In genomic region chr11:459511-460220, GRCh38 we compare ENCODE assay signal across 30 cellular contexts. TPM values are rescaled to one million over a fixed set of nuclear protein-coding genes. Genes with fewer than 3 reads are reported as not detected.
A peak's percentile ranks its signal among the peaks of the same experiment; 100 is the strongest.
DNase-seq lines count a peak whose midpoint lies in the region; ATAC-seq and TF ChIP-seq lines count a peak whose summit lies in the region.
"Had no signal": no experiment of that assay in that cellular context is flagged by ENCODE, and none has a peak within 500 bp of the region (broad histone marks: within the 10 kb centered on the region; RNA-seq: fewer than 3 reads in every experiment).

No MANE protein-coding gene starts in this region.

- no peaks in the 10 kb centered on the region for H3K9me2 ChIP-seq in hepatocyte (replicated peaks; ENCODE audit: insufficient read depth)

- intact Hi-C loops in posterior vena cava (cut with DNase I) (loop anchor here in 1 of 2 donors (5.0 kb wide), 1 partner anchor 463 kb away; no protein-coding TSS in a partner anchor), mammary epithelial cell (cut with micrococcal nuclease) (no loop called here)

- H3K27ac Mint-ChIP-seq in endodermal cell = peak overlapping the region; percentile 44
- H3K27ac Mint-ChIP-seq: activated CD4-positive, alpha-beta T cell treated with anti-CD3 and anti-CD28 coated beads for 36 hours; activated naive CD8-positive, alpha-beta T cell treated with anti-CD3 and anti-CD28 coated beads, Interleukin-2, amount 10 ng/mL, durations not matched to agents 7 days and 5 days; T-helper 2 cell treated with Interferon-gamma antibody and Interleukin-4, amounts not matched to agents 5 μg/mL and 100 μg/mL, for 36 hours had no signal

- H3K4me1 ChIP-seq in endodermal cell (ENCODE audit: control insufficient read depth, insufficient read depth, low read length) (no peaks in the 10 kb centered on the region), hepatocyte (ENCODE audit: insufficient read depth) (peaks cover 7% of the 10 kb centered on the region), mammary epithelial cell (ENCODE audit: insufficient read depth, low read length) (no peaks in the 10 kb centered on the region)
- H3K4me1 ChIP-seq: thyroid gland had no signal

- no peaks in the 10 kb centered on the region for H3K27me3 Mint-ChIP-seq in endodermal cell (ENCODE audit: insufficient read depth)
- H3K27me3 Mint-ChIP-seq: activated CD4-positive, alpha-beta T cell treated with anti-CD3 and anti-CD28 coated beads for 36 hours; activated naive CD8-positive, alpha-beta T cell treated with anti-CD3 and anti-CD28 coated beads, Interleukin-2, amount 10 ng/mL, durations not matched to agents 7 days and 5 days; IgD-negative memory B cell; stimulated activated naive CD8-positive, alpha-beta T cell treated with anti-CD3 and anti-CD28 coated beads, Interleukin-15, amount 100 ng/mL, for 72 hours had no signal

- DNase-seq in NCI-H226 (peak; percentile 57), endodermal cell (no peak), hepatocyte (ENCODE audit: low spot score) (no peak), posterior vena cava (ENCODE audit: low spot score) (peak; percentile 45), mammary epithelial cell (no peak), kidney glomerular epithelial cell (lab: John Stamatoyannopoulos, UW) (no peak)
- DNase-seq: activated CD4-positive, alpha-beta T cell treated with anti-CD3 and anti-CD28 coated beads for 36 hours; activated CD8-positive, alpha-beta memory T cell treated with anti-CD3 and anti-CD28 coated beads for 24 hours; activated effector memory CD4-positive, alpha-beta T cell treated with anti-CD3 and anti-CD28 coated beads, Interleukin-2, amount 50 U/mL, for 16 hours; activated naive CD8-positive, alpha-beta T cell treated with anti-CD3 and anti-CD28 coated beads, Interleukin-2, amount 10 ng/mL, durations not matched to agents 7 days and 5 days; activated T-cell treated with anti-CD3 and anti-CD28 coated beads, Interleukin-2, amount 50 U/mL, for 1 hour; central memory CD4-positive, alpha-beta T cell; dermis blood vessel endothelial cell; DMS79; GDM1; mesendoderm; NCI-H1092 treated with DMSO at 0.1 percent for 48 hours; NCI-H187 treated with DMSO at 0.1 percent for 48 hours; NCI-H69; nucleus accumbens; stimulated activated naive CD8-positive, alpha-beta T cell treated with anti-CD3 and anti-CD28 coated beads, Interleukin-15, amount 100 ng/mL, for 72 hours; thyroid gland had no signal

- no peak overlapping the region for H2AFZ ChIP-seq in hepatocyte
- H2AFZ ChIP-seq in mammary epithelial cell (ENCODE audit: low read depth, low read length) = no peak overlapping the region

- H3K9me3 Mint-ChIP-seq in endodermal cell = no peaks in the 10 kb centered on the region
- H3K9me3 Mint-ChIP-seq: activated naive CD8-positive, alpha-beta T cell treated with anti-CD3 and anti-CD28 coated beads, Interleukin-2, amount 10 ng/mL, durations not matched to agents 7 days and 5 days; IgD-negative memory B cell; stimulated activated naive CD8-positive, alpha-beta T cell treated with anti-CD3 and anti-CD28 coated beads, Interleukin-15, amount 100 ng/mL, for 72 hours; T-helper 2 cell treated with Interferon-gamma antibody and Interleukin-4, amounts not matched to agents 5 μg/mL and 100 μg/mL, for 36 hours had no signal

- H3K4me2 ChIP-seq in hepatocyte = peak overlapping the region; percentile 43
- no peak overlapping the region for H3K4me2 ChIP-seq in mammary epithelial cell (ENCODE audit: insufficient read depth, low read depth, low read length)

- no peak overlapping the region for H3K4me3 Mint-ChIP-seq in endodermal cell
- H3K4me3 Mint-ChIP-seq: activated CD4-positive, alpha-beta T cell treated with anti-CD3 and anti-CD28 coated beads for 36 hours; activated naive CD8-positive, alpha-beta T cell treated with anti-CD3 and anti-CD28 coated beads, Interleukin-2, amount 10 ng/mL, durations not matched to agents 7 days and 5 days; stimulated activated naive CD8-positive, alpha-beta T cell treated with anti-CD3 and anti-CD28 coated beads, Interleukin-15, amount 100 ng/mL, for 72 hours; T-helper 2 cell treated with Interferon-gamma antibody and Interleukin-4, amounts not matched to agents 5 μg/mL and 100 μg/mL, for 36 hours had no signal

- TF ChIP-seq CTCF in endodermal cell (conservative IDR thresholded peaks at IDR 0.05) (no peak), hepatocyte (IDR thresholded peaks at IDR 0.05; ENCODE audit: poor library complexity) (no peak), mammary epithelial cell (conservative IDR thresholded peaks at IDR 0.05 in 1 of 2, IDR thresholded peaks at IDR 0.05 in 1 of 2; ENCODE audit: extremely low read depth in 1 of 2, insufficient read depth in 1 of 2, low read depth in 1 of 2, low read length in 2 of 2) (no peak)

- ATAC-seq in HG02840 (IDR thresholded peaks at IDR 0.05; ENCODE audit: low FRiP score, unreplicated experiment) (no peak), SK-N-SH treated with all-trans-retinoic acid at 6 μM for 48 hours (no peak)
- ATAC-seq: activated CD4-positive, alpha-beta T cell treated with anti-CD3 and anti-CD28 coated beads for 36 hours; stimulated activated naive CD8-positive, alpha-beta T cell treated with anti-CD3 and anti-CD28 coated beads, Interleukin-15, amount 100 ng/mL, for 72 hours had no signal

- no peaks in the 10 kb centered on the region for H3K27me3 ChIP-seq in endodermal cell (ENCODE audit: control insufficient read depth, insufficient read depth, low read length, poor library complexity, severe bottlenecking)
- H3K27me3 ChIP-seq in hepatocyte = no peaks in the 10 kb centered on the region
- no peaks in the 10 kb centered on the region for H3K27me3 ChIP-seq in mammary epithelial cell (ENCODE audit: insufficient read depth, low read length)
- H3K27me3 ChIP-seq: thyroid gland had no signal

- H3K36me3 Mint-ChIP-seq in endodermal cell (ENCODE audit: low read depth) = peaks cover 30% of the 10 kb centered on the region

- no TSS peak for BruUV-seq in mammary epithelial cell (replicated peaks; lab: Mats Ljungman, UMichigan)

- CTCF ChIA-PET in mammary epithelial cell (lab: Charles Lee; ENCODE audit: low non-redundant PET) = interaction anchor here (0.8 kb wide), 1 partner anchor 60 kb away, joined by 4 read pairs; no protein-coding TSS in a partner anchor

- no peaks in the 10 kb centered on the region for H4K20me1 ChIP-seq in hepatocyte (ENCODE audit: insufficient read depth, poor library complexity, severe bottlenecking)
- no peaks in the 10 kb centered on the region for H4K20me1 ChIP-seq in mammary epithelial cell (ENCODE audit: insufficient read depth, low read length)

- H3K36me3 ChIP-seq in endodermal cell (ENCODE audit: control insufficient read depth, insufficient read depth, low read length) (peaks cover 41% of the 10 kb centered on the region), hepatocyte (replicated peaks; ENCODE audit: insufficient read depth, low read depth) (no peaks in the 10 kb centered on the region), mammary epithelial cell (ENCODE audit: insufficient read depth, low read length) (peaks cover 2% of the 10 kb centered on the region)
- H3K36me3 ChIP-seq: thyroid gland had no signal

- H3K9me3 ChIP-seq in endodermal cell (ENCODE audit: control insufficient read depth, low read length) (no peaks in the 10 kb centered on the region), hepatocyte (ENCODE audit: low read depth) (no peaks in the 10 kb centered on the region), mammary epithelial cell (replicated peaks; ENCODE audit: insufficient read depth, low read length) (no peaks in the 10 kb centered on the region)
- H3K9me3 ChIP-seq: thyroid gland had no signal

- H3K9ac ChIP-seq in endodermal cell (ENCODE audit: extremely low read depth, low read length, poor library complexity, severe bottlenecking) (no peak overlapping the region), mammary epithelial cell (ENCODE audit: insufficient read depth, low read length) (no peak overlapping the region)

- H3K27ac ChIP-seq in endodermal cell (ENCODE audit: low read depth, low read length) (no peak overlapping the region), hepatocyte (peak overlapping the region; percentile 80), mammary epithelial cell (ENCODE audit: insufficient read depth, low read depth, low read length) (no peak overlapping the region)
- H3K27ac ChIP-seq: thyroid gland had no signal

- dilution Hi-C loops in mammary epithelial cell (cut with HindIII; ENCODE audit: low sequenced_read_pairs) = loop anchor here (10.0 kb wide), 1 partner anchor 245 kb away; no protein-coding TSS in a partner anchor

- H3K79me2 ChIP-seq in hepatocyte (peaks cover 48% of the 10 kb centered on the region), mammary epithelial cell (ENCODE audit: insufficient read depth, low read length) (peaks cover 44% of the 10 kb centered on the region)

- in situ Hi-C loops in mammary epithelial cell (cut with MboI; ENCODE audit: low sequenced_read_pairs in 2 of 2) = no loop called here

- no peaks in the 10 kb centered on the region for H3K4me1 Mint-ChIP-seq in endodermal cell

- no peak overlapping the region for H3K4me3 ChIP-seq in endodermal cell (ENCODE audit: low read length)
- H3K4me3 ChIP-seq in hepatocyte = no peak overlapping the region
- no peak overlapping the region for H3K4me3 ChIP-seq in mammary epithelial cell (replicated peaks in 1 of 3; ENCODE audit: insufficient read depth in 1 of 3, low read depth in 2 of 3, low read length in 3 of 3)
- H3K4me3 ChIP-seq: thyroid gland had no signal

- 94 to 97% methylated on average over 21 to 24 of the region's 24 CpGs for WGBS in endodermal cell (ENCODE audit: insufficient coverage in 1 of 2, insufficient read length in 1 of 2), 2 experiments
- WGBS in hepatocyte (ENCODE audit: low lambda C conversion rate, missing lambda C conversion rate) = 96% methylated on average over 24 of the region's 24 CpGs
- 96% methylated on average over 22 of the region's 24 CpGs for WGBS in mammary epithelial cell (ENCODE audit: low coverage, missing lambda C conversion rate)

RNA-seq across cellular contexts. Expression of gene PTDSS2, which starts 9.6 kb away (rescaled TPM):
- total RNA-seq in endodermal cell = 10 to 100 TPM; 55.2 to 56.1 TPM
- 37.5 TPM for polyA plus RNA-seq in endodermal cell (2013, experiment 1 of 2)
- polyA plus RNA-seq in endodermal cell (2013, experiment 2 of 2) = 32.8 TPM
- 29.7 and 31.5 TPM in 2 replicates for total RNA-seq in hepatocyte
- polyA plus RNA-seq in hepatocyte = 50.6 and 50.8 TPM in 2 replicates
- total RNA-seq in posterior vena cava = 10 to 100 TPM; 16.3 to 16.7 TPM
- total RNA-seq in mammary epithelial cell = 10 to 100 TPM; 30.8 to 34.5 TPM
- polyA plus RNA-seq in mammary epithelial cell = 32.6 TPM
- 41.4 TPM for polyA minus RNA-seq in mammary epithelial cell

RNA-seq across cellular contexts. Expression of gene ANO9, which starts 17.9 kb away (rescaled TPM):
- total RNA-seq in endodermal cell (10 to 100 TPM; 16.8 to 17.8 TPM), hepatocyte (19.5 and 21.2 TPM in 2 replicates), posterior vena cava (under 1 TPM; 0.57 to 0.93 TPM), mammary epithelial cell (10 to 100 TPM; 11.3 to 31.2 TPM)
- polyA plus RNA-seq in endodermal cell (2013, experiment 1 of 2) = 1.2 TPM
- 0.50 TPM for polyA plus RNA-seq in endodermal cell (2013, experiment 2 of 2)
- polyA plus RNA-seq in hepatocyte (34.9 and 35.7 TPM in 2 replicates), mammary epithelial cell (16.6 TPM)
- polyA minus RNA-seq in mammary epithelial cell = 12.6 TPM
- total RNA-seq: H4, RPMI7951, skeletal muscle tissue had no signal
- polyA plus RNA-seq: BJ had no signal

RNA-seq across cellular contexts. Expression of gene SIGIRR, which starts 44.9 kb away (rescaled TPM):
- total RNA-seq in endodermal cell (10 to 100 TPM; 63.3 to 67.4 TPM), hepatocyte (42.4 and 52.1 TPM in 2 replicates), posterior vena cava (10 to 100 TPM; 30.7 to 45.2 TPM), mammary epithelial cell (1 to 10 TPM; 1.8 to 5.4 TPM)
- polyA plus RNA-seq in endodermal cell (2013, experiment 1 of 2) = 18.6 TPM
- 14.9 TPM for polyA plus RNA-seq in endodermal cell (2013, experiment 2 of 2)
- polyA plus RNA-seq in hepatocyte (77.4 and 85.3 TPM in 2 replicates), mammary epithelial cell (1.6 TPM)
- polyA minus RNA-seq in mammary epithelial cell = not detected

RNA-seq across cellular contexts. Expression of gene RNH1, which starts 47.4 kb away (rescaled TPM):
- total RNA-seq in endodermal cell (10 to 100 TPM; 42.7 to 43.2 TPM), hepatocyte (87.5 and 105 TPM in 2 replicates), posterior vena cava (100 to 1,000 TPM; 197 to 209 TPM), mammary epithelial cell (100 to 1,000 TPM; 187 to 206 TPM)
- 43.7 TPM for polyA plus RNA-seq in endodermal cell (2013, experiment 1 of 2)
- 42.8 TPM for polyA plus RNA-seq in endodermal cell (2013, experiment 2 of 2)
- polyA plus RNA-seq in hepatocyte (199 and 200 TPM in 2 replicates), mammary epithelial cell (122 TPM)
- 104 TPM for polyA minus RNA-seq in mammary epithelial cell

Comparison
In these comparisons a context has a peak if more than half of its experiments do, and no peak if none do; other contexts are left out.
1. DNase-seq: peak in NCI-H226 (single experiment) and posterior vena cava (single experiment); none in endodermal cell (single experiment), hepatocyte (single experiment), mammary epithelial cell (single experiment) and kidney glomerular epithelial cell (single experiment).
2. RNA of gene ANO9, which starts 17.9 kb away (total RNA-seq): 11.3 to 31.2 TPM in mammary epithelial cell, 19.5 to 21.2 TPM in hepatocyte and 16.8 to 17.8 TPM in endodermal cell; 0.57 to 0.93 TPM in posterior vena cava; every median in the first group is over 4 times any median in the second.